In the genomic region with DNA sequence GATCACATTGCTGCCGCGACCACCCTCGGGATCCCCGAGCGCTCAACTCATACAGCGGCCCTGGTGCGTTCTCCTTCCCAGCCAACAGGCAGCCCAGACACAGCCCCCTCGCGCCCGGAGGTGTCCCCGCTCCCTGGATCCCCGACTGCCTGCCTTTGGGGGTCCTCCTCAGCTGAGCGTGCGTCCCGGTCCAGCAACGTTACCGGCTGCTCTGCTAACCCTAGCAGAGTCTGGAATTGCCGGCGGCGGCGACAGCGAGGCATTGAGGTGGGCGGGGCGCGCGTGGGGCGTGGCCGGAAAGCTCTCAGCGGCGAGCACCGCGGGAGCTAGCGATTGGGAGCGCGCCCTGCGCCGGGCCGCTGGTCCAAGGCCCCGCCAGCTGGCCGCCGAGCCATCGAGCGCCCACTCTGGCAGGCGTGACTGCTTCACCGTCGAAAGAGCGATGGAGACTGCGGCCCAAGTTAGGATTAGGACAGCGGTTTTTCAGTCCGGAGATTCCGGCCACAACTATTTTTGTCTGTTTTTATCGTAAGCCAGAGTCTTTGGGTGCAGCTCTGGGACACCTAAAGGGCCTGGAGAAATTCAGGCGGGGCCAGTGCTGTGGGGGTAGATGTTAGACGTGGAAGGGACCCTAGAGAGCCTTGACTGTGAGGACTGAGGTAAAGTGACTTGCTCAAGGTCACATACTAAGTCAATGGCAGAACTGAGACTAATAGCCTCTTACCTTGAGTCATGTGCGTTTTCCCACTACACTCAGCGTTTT, we compare ENCODE assay signal across 8 cellular contexts. TPM values are rescaled to one million over a fixed set of nuclear protein-coding genes. Genes with fewer than 3 reads are reported as not detected.
A peak's percentile ranks its signal among the peaks of the same experiment; 100 is the strongest.
DNase-seq lines count a peak whose midpoint lies in the region; ATAC-seq and TF ChIP-seq lines count a peak whose summit lies in the region.

A gene (minus strand): TSS at position 232 of the 763 bp plus-strand sequence. CDS start 17,575 bp downstream, outside the sequence.

- peaks cover 20% of the 10 kb centered on the region for H3K4me1 Mint-ChIP-seq in activated naive CD8-positive, alpha-beta T cell treated with anti-CD3 and anti-CD28 coated beads for 36 hours

- DNase-seq in NCI-H1105 treated with DMSO at 0.1 percent for 48 hours (lab: John Stamatoyannopoulos, UW) (peak; percentile 92), SKM-1 treated with dmso at 0.1 percent for 144 hours (lab: John Stamatoyannopoulos, UW; ENCODE audit: unreplicated experiment) (peak; percentile 79), Right ventricle myocardium inferior (ENCODE audit: missing footprints) (peak; percentile 98), ovary (peak; percentile 94 to 98 (median 96))
- peak; percentile 93 for DNase-seq in activated naive CD8-positive, alpha-beta T cell treated with anti-CD3 and anti-CD28 coated beads for 36 hours

- TF ChIP-seq POLR2A in ovary (IDR thresholded peaks at IDR 0.05): peak; percentile 96

- TF ChIP-seq CTCF in GM12873 (IDR thresholded peaks at IDR 0.05; ENCODE audit: insufficient read depth, low read depth, low read length, missing control alignments) (peak; percentile 24), ovary (IDR thresholded peaks at IDR 0.05) (peak in 1 of 3 donors; percentile 59)

- no peaks in the 10 kb centered on the region for H3K27me3 Mint-ChIP-seq in activated naive CD8-positive, alpha-beta T cell treated with anti-CD3 and anti-CD28 coated beads for 36 hours

- no peaks in the 10 kb centered on the region for H3K27me3 ChIP-seq in ovary
- H3K27me3 ChIP-seq in thymus (ENCODE audit: control insufficient read depth, insufficient read depth): no peaks in the 10 kb centered on the region

- H3K4me1 ChIP-seq in ovary (ENCODE audit: insufficient read depth) (peaks cover 3% of the 10 kb centered on the region), thymus (ENCODE audit: control insufficient read depth, insufficient read depth, low read length) (peaks cover 7% of the 10 kb centered on the region)

- peak; percentile 98 for ATAC-seq in HG02678 (IDR thresholded peaks at IDR 0.05; ENCODE audit: unreplicated experiment)
- ATAC-seq in Right ventricle myocardium inferior: peak; percentile 99

- TF ChIP-seq EP300 in ovary (IDR thresholded peaks at IDR 0.05): no peak

- H3K36me3 ChIP-seq in ovary (no peaks in the 10 kb centered on the region), thymus (ENCODE audit: control insufficient read depth, insufficient read depth) (no peaks in the 10 kb centered on the region)

- WGBS in ovary, 3 donors: 2 to 3% (median 2%) methylated on average over 47 to 56 of the region's 56 CpGs
- 3% methylated on average over 56 of the region's 56 CpGs for WGBS in thymus

- intact Hi-C loops in Right ventricle myocardium inferior (cut with DNase I) (loop anchor here (2.0 kb wide), 1 partner anchor 36 kb away; a partner anchor contains a TSS), ovary (cut with DNase I) (no loop called here)

- H3K9me3 ChIP-seq in ovary (no peaks in the 10 kb centered on the region), thymus (ENCODE audit: control insufficient read depth) (no peaks in the 10 kb centered on the region)

- no peaks in the 10 kb centered on the region for H3K9me3 Mint-ChIP-seq in activated naive CD8-positive, alpha-beta T cell treated with anti-CD3 and anti-CD28 coated beads for 36 hours

- no peaks in the 10 kb centered on the region for H3K36me3 Mint-ChIP-seq in activated naive CD8-positive, alpha-beta T cell treated with anti-CD3 and anti-CD28 coated beads for 36 hours

- H3K4me3 ChIP-seq in ovary (peak within 1 kb of the TSS; percentile 96), thymus (ENCODE audit: low read length) (peak within 1 kb of the TSS; percentile 58)

- H3K27ac ChIP-seq in ovary (peak within 1 kb of the TSS; percentile 10 to 69), thymus (ENCODE audit: low read depth) (peak within 1 kb of the TSS; percentile 43)

- H3K4me3 Mint-ChIP-seq in activated naive CD8-positive, alpha-beta T cell treated with anti-CD3 and anti-CD28 coated beads for 36 hours: peak within 1 kb of the TSS; percentile 96

- H3K27ac Mint-ChIP-seq in activated naive CD8-positive, alpha-beta T cell treated with anti-CD3 and anti-CD28 coated beads for 36 hours: peak within 1 kb of the TSS; percentile 93

RNA-seq across cellular contexts. Expression of the gene that starts here (rescaled TPM):
- 10 to 100 TPM; 10.8 TPM for total RNA-seq in activated naive CD8-positive, alpha-beta T cell treated with anti-CD3 and anti-CD28 coated beads for 36 hours
- total RNA-seq in Right ventricle myocardium inferior (48.1 TPM), ovary (10 to 100 TPM; 14.8 to 32.9 (median 23.5) TPM)
- polyA plus RNA-seq in ovary (10 to 100 TPM in 1 of 2 donors, 1 to 10 TPM in 1; 6.2 to 11.9 TPM), thymus (7.5 TPM)

Comparison
In these comparisons a context has a peak if more than half of its experiments do, and no peak if none do; other contexts are left out.
1. Peak in every context shown above with its lines: DNase-seq, ATAC-seq, H3K4me3 ChIP-seq and H3K27ac ChIP-seq.